ENCODE assay signal across 1 cellular context in genomic region chr11:66593650-66594049, GRCh38.
TF ChIP-seq lines count a peak whose summit lies in the region.

No MANE protein-coding gene starts in this region.

TF ChIP-seq in IMR-90, 13 proteins besides CTCF, POLR2A, EP300 and RAD21:
- TF ChIP-seq SMC3 (IDR thresholded peaks at IDR 0.05; ENCODE audit: low read depth, low read length) (no peak), NFE2L2 (IDR thresholded peaks at IDR 0.05; ENCODE audit: low read depth, low read length) (no peak), MAFK (IDR thresholded peaks at IDR 0.05; ENCODE audit: low read depth, low read length) (no peak), ELK1 (IDR thresholded peaks at IDR 0.05; ENCODE audit: borderline replicate concordance, low read depth, low read length) (no peak)
